ENCODE assay signal across 1 cellular context in genomic region chr6:1619666-1620503, GRCh38.
TF ChIP-seq lines count a peak whose summit lies in the region.

No MANE protein-coding gene starts in this region.

TF ChIP-seq in SK-N-SH, 30 proteins besides CTCF, POLR2A, EP300 and RAD21 (continued from another document):
- TF ChIP-seq, protein P1, sequence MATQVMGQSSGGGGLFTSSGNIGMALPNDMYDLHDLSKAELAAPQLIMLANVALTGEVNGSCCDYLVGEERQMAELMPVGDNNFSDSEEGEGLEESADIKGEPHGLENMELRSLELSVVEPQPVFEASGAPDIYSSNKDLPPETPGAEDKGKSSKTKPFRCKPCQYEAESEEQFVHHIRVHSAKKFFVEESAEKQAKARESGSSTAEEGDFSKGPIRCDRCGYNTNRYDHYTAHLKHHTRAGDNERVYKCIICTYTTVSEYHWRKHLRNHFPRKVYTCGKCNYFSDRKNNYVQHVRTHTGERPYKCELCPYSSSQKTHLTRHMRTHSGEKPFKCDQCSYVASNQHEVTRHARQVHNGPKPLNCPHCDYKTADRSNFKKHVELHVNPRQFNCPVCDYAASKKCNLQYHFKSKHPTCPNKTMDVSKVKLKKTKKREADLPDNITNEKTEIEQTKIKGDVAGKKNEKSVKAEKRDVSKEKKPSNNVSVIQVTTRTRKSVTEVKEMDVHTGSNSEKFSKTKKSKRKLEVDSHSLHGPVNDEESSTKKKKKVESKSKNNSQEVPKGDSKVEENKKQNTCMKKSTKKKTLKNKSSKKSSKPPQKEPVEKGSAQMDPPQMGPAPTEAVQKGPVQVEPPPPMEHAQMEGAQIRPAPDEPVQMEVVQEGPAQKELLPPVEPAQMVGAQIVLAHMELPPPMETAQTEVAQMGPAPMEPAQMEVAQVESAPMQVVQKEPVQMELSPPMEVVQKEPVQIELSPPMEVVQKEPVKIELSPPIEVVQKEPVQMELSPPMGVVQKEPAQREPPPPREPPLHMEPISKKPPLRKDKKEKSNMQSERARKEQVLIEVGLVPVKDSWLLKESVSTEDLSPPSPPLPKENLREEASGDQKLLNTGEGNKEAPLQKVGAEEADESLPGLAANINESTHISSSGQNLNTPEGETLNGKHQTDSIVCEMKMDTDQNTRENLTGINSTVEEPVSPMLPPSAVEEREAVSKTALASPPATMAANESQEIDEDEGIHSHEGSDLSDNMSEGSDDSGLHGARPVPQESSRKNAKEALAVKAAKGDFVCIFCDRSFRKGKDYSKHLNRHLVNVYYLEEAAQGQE (IDR thresholded peaks at IDR 0.05; ENCODE audit: low read depth, low read length): no peak
- TF ChIP-seq, protein P2, sequence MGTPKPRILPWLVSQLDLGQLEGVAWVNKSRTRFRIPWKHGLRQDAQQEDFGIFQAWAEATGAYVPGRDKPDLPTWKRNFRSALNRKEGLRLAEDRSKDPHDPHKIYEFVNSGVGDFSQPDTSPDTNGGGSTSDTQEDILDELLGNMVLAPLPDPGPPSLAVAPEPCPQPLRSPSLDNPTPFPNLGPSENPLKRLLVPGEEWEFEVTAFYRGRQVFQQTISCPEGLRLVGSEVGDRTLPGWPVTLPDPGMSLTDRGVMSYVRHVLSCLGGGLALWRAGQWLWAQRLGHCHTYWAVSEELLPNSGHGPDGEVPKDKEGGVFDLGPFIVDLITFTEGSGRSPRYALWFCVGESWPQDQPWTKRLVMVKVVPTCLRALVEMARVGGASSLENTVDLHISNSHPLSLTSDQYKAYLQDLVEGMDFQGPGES (IDR thresholded peaks at IDR 0.05; ENCODE audit: low read depth, low read length): no peak
- TF ChIP-seq ZBTB33 (IDR thresholded peaks at IDR 0.05; ENCODE audit: borderline replicate concordance, low read depth) (no peak), RFX5 (IDR thresholded peaks at IDR 0.05; ENCODE audit: low read length) (no peak)
